7 cellular contexts compared by ENCODE assay signal in genomic region chr19:11323601-11324078, GRCh38. TPM values are rescaled to one million over a fixed set of nuclear protein-coding genes. Genes with fewer than 3 reads are reported as not detected.
DNase-seq lines count a peak whose midpoint lies in the region; ATAC-seq and TF ChIP-seq lines count a peak whose summit lies in the region.

No MANE protein-coding gene starts in this region.

- H3K27ac ChIP-seq in HL-60 (replicated peaks) (peak overlapping the region; percentile 93), gastroesophageal sphincter (peak overlapping the region; percentile 54 to 85 (median 82)), stomach smooth muscle (ENCODE audit: low read length) (peak overlapping the region; percentile 64)

- TF ChIP-seq POLR2A in gastroesophageal sphincter (IDR thresholded peaks at IDR 0.05): no peak

- no peak for TF ChIP-seq EP300 in gastroesophageal sphincter (IDR thresholded peaks at IDR 0.05)

- POLR2A ChIA-PET in activated B cell treated with CpG ODN at 0.5 μM for 24 hours (lab: Charles Lee): interaction anchor here (0.5 to 2.1 kb wide), 7 partner anchors 22 to 666 kb away, joined by 3 to 15 read pairs (median 4); partner anchors contain the start of genes CCDC159, SWSAP1 and TMEM205

- peaks cover 45% of the 10 kb centered on the region for H3K4me1 Mint-ChIP-seq in activated B cell treated with CpG ODN at 0.5 μM for 24 hours

- peak overlapping the region; percentile 76 for H3K27ac Mint-ChIP-seq in activated B cell treated with CpG ODN at 0.5 μM for 24 hours

- TF ChIP-seq CTCF in HL-60 (IDR thresholded peaks at IDR 0.05; ENCODE audit: insufficient read depth, low read length) (no peak), activated B cell treated with CpG ODN at 0.5 μM for 24 hours (IDR thresholded peaks at IDR 0.05) (no peak), gastroesophageal sphincter (IDR thresholded peaks at IDR 0.05) (no peak)

- intact Hi-C loops in activated B cell treated with CpG ODN at 0.5 μM for 24 hours (cut with micrococcal nuclease): no loop called here

- H3K4me3 Mint-ChIP-seq in activated B cell treated with CpG ODN at 0.5 μM for 24 hours: peak overlapping the region; percentile 56

- H3K27me3 ChIP-seq in HL-60 (ENCODE audit: insufficient read depth, poor library complexity, severe bottlenecking) (no peaks in the 10 kb centered on the region), gastroesophageal sphincter (no peaks in the 10 kb centered on the region), stomach smooth muscle (ENCODE audit: control insufficient read depth in 1 of 2, insufficient read depth in 2 of 2, low read length in 2 of 2) (no peaks in the 10 kb centered on the region)

- no peak overlapping the region for H3K4me3 ChIP-seq in HL-60 (replicated peaks; ENCODE audit: insufficient read depth, low read length)
- H3K4me3 ChIP-seq in gastroesophageal sphincter: peak overlapping the region in 1 of 2 donors; percentile 27
- H3K4me3 ChIP-seq in stomach smooth muscle (ENCODE audit: low read length in 2 of 2): peak overlapping the region in 1 of 2 donors; percentile 44

- peaks cover 7% of the 10 kb centered on the region for H3K36me3 Mint-ChIP-seq in activated B cell treated with CpG ODN at 0.5 μM for 24 hours (ENCODE audit: low read depth)

- H3K9me3 Mint-ChIP-seq in activated B cell treated with CpG ODN at 0.5 μM for 24 hours: no peaks in the 10 kb centered on the region

- H3K27me3 Mint-ChIP-seq in activated B cell treated with CpG ODN at 0.5 μM for 24 hours: no peaks in the 10 kb centered on the region

- H3K4me1 ChIP-seq in gastroesophageal sphincter: peaks cover 0 to 44% (median 18%) of the 10 kb centered on the region in 3 donors
- H3K4me1 ChIP-seq in stomach smooth muscle (ENCODE audit: control insufficient read depth, insufficient read depth, low read length): peaks cover 26% of the 10 kb centered on the region

- H3K9me3 ChIP-seq in gastroesophageal sphincter (no peaks in the 10 kb centered on the region), stomach smooth muscle (ENCODE audit: control insufficient read depth in 2 of 2, low read length in 2 of 2) (no peaks in the 10 kb centered on the region)

- CTCF ChIA-PET in activated B cell treated with CpG ODN at 0.5 μM for 24 hours (lab: Charles Lee): no interaction called here

- DNase-seq in HL-60 (ENCODE audit: low read depth in 1 of 2, low spot score in 1 of 2) (no peak), activated B cell treated with CpG ODN at 0.5 μM for 24 hours (no peak), NCI-H82 treated with DMSO at 0.1 percent for 48 hours (lab: John Stamatoyannopoulos, UW; ENCODE audit: unreplicated experiment) (no peak), cerebellar nuclear complex (lab: John Stamatoyannopoulos, UW) (no peak), NCI-H748 (lab: John Stamatoyannopoulos, UW; ENCODE audit: unreplicated experiment) (no peak)

- H3K9ac ChIP-seq in stomach smooth muscle (ENCODE audit: low read length in 2 of 2): peak overlapping the region in 1 of 2 donors; percentile 13

- WGBS in gastroesophageal sphincter (ENCODE audit: low coverage in 1 of 2), 2 donors: 67% methylated on average over 5 of the region's 5 CpGs; no CpG with 5 or more reads in 1 of the 2 donors

- no peak for ATAC-seq in activated B cell treated with CpG ODN at 0.5 μM for 24 hours (ENCODE audit: low read depth)
- no peak for ATAC-seq in gastroesophageal sphincter

- H3K36me3 ChIP-seq in gastroesophageal sphincter: peaks cover 0 to 40% of the 10 kb centered on the region in 2 donors
- peaks cover 0 to 8% of the 10 kb centered on the region in 2 donors for H3K36me3 ChIP-seq in stomach smooth muscle (ENCODE audit: control insufficient read depth in 2 of 2, insufficient read depth in 2 of 2, low read length in 2 of 2)

RNA-seq across cellular contexts. Expression of gene RAB3D, which starts 15.8 kb away (rescaled TPM):
- total RNA-seq in activated B cell treated with CpG ODN at 0.5 μM for 24 hours (4.5 and 6.2 TPM in 2 replicates), gastroesophageal sphincter (10 to 100 TPM; 21.5 to 43.7 (median 28.0) TPM)

RNA-seq across cellular contexts. Expression of gene TMEM205, which starts 22.4 kb away (rescaled TPM):
- 61.8 and 68.1 TPM in 2 replicates for total RNA-seq in activated B cell treated with CpG ODN at 0.5 μM for 24 hours
- total RNA-seq in gastroesophageal sphincter: 100 to 1,000 TPM; 165 to 262 (median 210) TPM

RNA-seq across cellular contexts. Expression of gene CCDC159, which starts 22.7 kb away (rescaled TPM):
- total RNA-seq in activated B cell treated with CpG ODN at 0.5 μM for 24 hours: 27.6 and 32.1 TPM in 2 replicates
- total RNA-seq in gastroesophageal sphincter: 10 to 100 TPM in 3 of 4 donors, 1 to 10 TPM in 1; 6.6 to 30.0 (median 19.0) TPM

RNA-seq across cellular contexts. Expression of gene TSPAN16, which starts 27.7 kb away (rescaled TPM):
- total RNA-seq in activated B cell treated with CpG ODN at 0.5 μM for 24 hours (not detected in 2 replicates), gastroesophageal sphincter (not detected)

RNA-seq across cellular contexts. Expression of gene PLPPR2, which starts 31.6 kb away (rescaled TPM):
- total RNA-seq in activated B cell treated with CpG ODN at 0.5 μM for 24 hours (1.5 and 2.2 TPM in 2 replicates), gastroesophageal sphincter (10 to 100 TPM; 20.5 to 57.7 (median 44.9) TPM)
